30 cellular contexts compared by ENCODE assay signal in the genomic region with DNA sequence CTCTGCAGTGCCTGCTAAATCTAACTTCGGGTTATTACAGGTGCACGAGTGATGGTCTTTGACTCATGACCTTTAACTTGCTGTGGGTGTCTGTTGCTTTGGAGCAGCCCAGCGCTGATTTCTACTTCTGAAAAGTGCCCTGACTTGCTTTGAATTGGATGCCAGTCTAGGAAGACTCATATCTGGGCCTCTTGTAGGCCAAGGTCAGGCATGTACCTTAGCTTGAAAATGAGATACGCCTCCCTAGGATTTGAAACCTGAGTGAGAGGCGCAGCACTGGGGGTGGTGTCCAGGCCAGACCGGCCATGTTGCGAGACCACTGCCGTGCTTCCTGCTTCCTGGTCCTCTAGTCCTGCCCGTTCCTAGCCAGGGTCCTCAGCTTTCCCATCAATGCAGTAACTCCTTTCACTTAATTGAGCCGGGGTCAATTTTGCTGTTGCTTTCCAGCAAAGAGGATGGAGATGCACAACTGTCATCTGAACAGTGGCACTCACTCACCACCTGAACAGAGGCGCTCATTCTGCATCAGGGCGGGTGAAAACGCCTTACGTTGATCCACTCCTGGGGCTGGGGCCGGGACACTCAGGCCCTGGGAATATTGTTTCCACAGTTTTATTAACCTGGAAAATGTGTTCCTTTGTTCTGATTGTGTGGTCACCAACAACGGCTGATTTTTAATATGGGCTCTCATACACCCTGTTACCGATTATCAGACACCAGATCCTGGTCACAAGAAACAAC. TPM values are rescaled to one million over a fixed set of nuclear protein-coding genes. Genes with fewer than 3 reads are reported as not detected.
"Had no signal": no experiment of that assay in that cellular context is flagged by ENCODE, and none has a peak within 500 bp of the region (broad histone marks: within the 10 kb centered on the region; RNA-seq: fewer than 3 reads in every experiment).

No MANE protein-coding gene starts in this region.

- H3K27me3 ChIP-seq: gastroesophageal sphincter, hepatocyte, neural progenitor cell, ovary, right atrium auricular region, sigmoid colon, stomach, thyroid gland had no signal

- DNase-seq: cortex of kidney; effector memory CD8-positive, alpha-beta T cell; foreskin fibroblast; heart left ventricle; kidney; mesendoderm; midbrain; naive thymus-derived CD4-positive, alpha-beta T cell; nucleus accumbens; ovary; sigmoid colon; stimulated activated CD4-positive, alpha-beta T cell treated with anti-CD3 and anti-CD28 coated beads, Interleukin-2, amount 100 ng/mL, for 24 hours; stimulated activated CD4-positive, alpha-beta T cell treated with anti-CD3 and anti-CD28 coated beads, Interleukin-4, amount 100 ng/mL, for 24 hours; stimulated activated naive CD4-positive, alpha-beta T cell treated with Interleukin-2 at 50 U/mL for 16 hours; stomach; thyroid gland had no signal

- H3K9me3 ChIP-seq: gastroesophageal sphincter, heart left ventricle, ovary, right atrium auricular region, sigmoid colon, stomach, thyroid gland had no signal

- H3K4me2 ChIP-seq: hepatocyte, neural progenitor cell had no signal

- FAIRE-seq: kidney had no signal

- H3K79me2 ChIP-seq: hepatocyte had no signal

- H3K36me3 ChIP-seq: gastroesophageal sphincter, heart left ventricle, ovary, right atrium auricular region, sigmoid colon, thyroid gland had no signal

- ATAC-seq: effector memory CD8-positive, alpha-beta T cell; gastroesophageal sphincter; left lobe of liver; naive thymus-derived CD4-positive, alpha-beta T cell; stimulated activated effector memory CD8-positive, alpha-beta T cell treated with anti-CD3 and anti-CD28 coated beads, Interleukin-12 subunit alpha, Interleukin-12 subunit beta, amount 100 ng/mL, for 72 hours had no signal

- H3K9ac ChIP-seq: neural progenitor cell had no signal

- H2AFZ ChIP-seq: hepatocyte, neural progenitor cell had no signal

- H3K27ac ChIP-seq: gastroesophageal sphincter, heart left ventricle, hepatocyte, neural progenitor cell, ovary, sigmoid colon, stomach, thyroid gland had no signal

- H3K4me1 ChIP-seq: gastroesophageal sphincter, neural progenitor cell, right atrium auricular region, sigmoid colon, stomach, thyroid gland had no signal

- H3K4me3 ChIP-seq: gastroesophageal sphincter, heart left ventricle, hepatocyte, neural progenitor cell, ovary, right atrium auricular region, sigmoid colon, stomach, thyroid gland had no signal

RNA-seq across cellular contexts. Expression of a gene that starts 14.3 kb away (rescaled TPM):
- total RNA-seq: dermis microvascular lymphatic vessel endothelial cell, gastroesophageal sphincter, heart left ventricle, lung microvascular endothelial cell, ovary, right atrium auricular region, sigmoid colon, skeletal muscle tissue, subcutaneous adipose tissue, temporal lobe, thyroid gland had no signal
- polyA plus RNA-seq: heart left ventricle; naive thymus-derived CD4-positive, alpha-beta T cell had no signal

RNA-seq across cellular contexts. Expression of a gene that starts 24.5 kb away (rescaled TPM):
- total RNA-seq: dermis microvascular lymphatic vessel endothelial cell; gastroesophageal sphincter; heart left ventricle; kidney; left lobe of liver; lung microvascular endothelial cell; mucosa of gallbladder; naive thymus-derived CD4-positive, alpha-beta T cell; ovary; progenitor cell of endocrine pancreas; right atrium auricular region; sigmoid colon; subcutaneous adipose tissue; temporal lobe; thyroid gland had no signal
- polyA plus RNA-seq: esophagus; naive thymus-derived CD4-positive, alpha-beta T cell; ovary had no signal
